21 cellular contexts compared by ENCODE assay signal in the genomic region with DNA sequence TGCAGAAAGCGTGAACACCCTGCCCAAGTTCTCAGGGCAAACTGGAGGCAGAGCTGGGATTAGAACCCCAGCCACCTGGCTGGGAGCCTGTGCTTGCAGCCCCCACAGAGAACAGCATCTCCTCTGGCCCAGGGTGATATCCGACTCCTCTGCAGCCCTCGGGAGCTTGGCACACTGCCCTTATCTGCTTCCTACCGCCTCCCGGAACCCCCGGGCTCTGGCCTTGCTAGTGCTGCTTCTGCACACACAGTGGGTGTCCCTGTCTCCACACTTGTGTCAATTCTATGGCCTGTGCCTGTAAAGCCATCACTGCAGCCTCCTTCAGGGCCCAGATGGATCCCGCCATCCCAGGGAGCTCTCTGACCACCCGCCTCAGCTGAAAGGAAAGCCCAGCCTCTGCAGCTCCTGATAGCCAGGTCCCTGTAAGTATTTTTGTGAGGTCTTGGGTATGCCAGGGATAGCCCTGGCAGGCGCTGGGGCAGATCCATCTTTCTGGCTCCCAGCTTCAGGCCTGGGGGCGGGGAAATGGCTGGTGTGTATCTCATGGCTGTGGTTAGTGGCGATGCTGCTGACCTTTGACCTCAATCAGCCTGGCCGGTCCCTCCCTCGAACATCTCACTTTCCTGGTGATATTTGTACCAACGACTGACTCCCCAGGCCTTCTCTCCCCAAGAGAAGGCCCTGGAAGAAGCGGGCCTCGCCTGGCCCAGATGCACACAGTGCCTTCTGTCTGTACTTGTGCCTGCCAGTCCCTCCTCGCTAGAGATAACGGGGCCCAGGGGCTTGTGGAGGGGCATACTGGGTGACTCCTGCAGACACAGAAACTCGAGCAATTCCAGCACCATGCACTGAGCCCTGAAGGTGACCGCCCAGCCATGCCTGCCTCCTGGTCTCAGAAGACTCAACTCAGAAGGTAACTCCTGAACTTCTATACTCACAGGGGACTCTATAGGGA.
DNase-seq lines count a peak whose midpoint lies in the region; FAIRE-seq and TF ChIP-seq lines count a peak whose summit lies in the region.
"Had no signal": no experiment of that assay in that cellular context is flagged by ENCODE, and none has a peak within 500 bp of the region (broad histone marks: within the 10 kb centered on the region; RNA-seq: fewer than 3 reads in every experiment).

No MANE protein-coding gene starts in this region.

- H3K4me1 ChIP-seq in small intestine (ENCODE audit: control insufficient read depth in 2 of 2, insufficient read depth in 1 of 2, low read depth in 1 of 2, low read length in 1 of 2) (no peaks in the 10 kb centered on the region), Karpas-422 (ENCODE audit: low read length) (peaks cover 3% of the 10 kb centered on the region; the same call in 1 of the 2 replicates), vagina (no peaks in the 10 kb centered on the region)
- H3K4me1 ChIP-seq: A549, Peyer's patch, tibial nerve had no signal

- no peaks in the 10 kb centered on the region for H3K9me3 Mint-ChIP-seq in chondrocyte (ENCODE audit: low read depth)
- H3K9me3 Mint-ChIP-seq: CD4-positive, CD25-positive, alpha-beta regulatory T cell; stimulated activated effector memory CD8-positive, alpha-beta T cell treated with anti-CD3 and anti-CD28 coated beads, Interleukin-12 subunit alpha, Interleukin-12 subunit beta, amount 100 ng/mL, for 72 hours had no signal

- H3K4me3 ChIP-seq in small intestine (ENCODE audit: low read depth in 1 of 2, low read length in 2 of 2), result no peak overlapping the region
- H3K4me3 ChIP-seq in Karpas-422 (ENCODE audit: low read length), result no peak overlapping the region
- no peak overlapping the region for H3K4me3 ChIP-seq in vagina
- H3K4me3 ChIP-seq: A549, esophagus squamous epithelium, Peyer's patch, tibial nerve had no signal

- no peaks in the 10 kb centered on the region for H3K36me3 ChIP-seq in small intestine (ENCODE audit: control insufficient read depth in 2 of 2, insufficient read depth in 2 of 2, low read length in 2 of 2)
- H3K36me3 ChIP-seq in Karpas-422 (ENCODE audit: insufficient read depth, low read length), result no peaks in the 10 kb centered on the region
- H3K36me3 ChIP-seq in vagina, result peaks cover 0 to 7% of the 10 kb centered on the region in 2 donors
- H3K36me3 ChIP-seq: Peyer's patch had no signal

- no peak overlapping the region for H3K9ac ChIP-seq in Karpas-422 (ENCODE audit: low read length)

- H3K36me3 Mint-ChIP-seq in chondrocyte (ENCODE audit: low read depth), result peaks cover 5% of the 10 kb centered on the region
- H3K36me3 Mint-ChIP-seq: CD4-positive, CD25-positive, alpha-beta regulatory T cell; stimulated activated effector memory CD8-positive, alpha-beta T cell treated with anti-CD3 and anti-CD28 coated beads, Interleukin-12 subunit alpha, Interleukin-12 subunit beta, amount 100 ng/mL, for 72 hours had no signal

- H3K27me3 Mint-ChIP-seq in chondrocyte (ENCODE audit: low read depth), result no peaks in the 10 kb centered on the region
- H3K27me3 Mint-ChIP-seq: CD4-positive, CD25-positive, alpha-beta regulatory T cell had no signal

- DNase-seq in NCI-H146 (lab: John Stamatoyannopoulos, UW) (peak; percentile 39), NCI-H146 treated with DMSO at 0.1 percent for 48 hours (lab: John Stamatoyannopoulos, UW; ENCODE audit: unreplicated experiment) (no peak), NCI-H345 (lab: John Stamatoyannopoulos, UW) (peak; percentile 86), chondrocyte (ENCODE audit: low spot score) (peak; percentile 72), small intestine (peak; percentile 7), Karpas-422 (no peak), vagina (ENCODE audit: extremely low spot score in 2 of 2) (no peak), retina (no peak)
- DNase-seq: activated gamma-delta T cell treated with Interleukin-2 at 50 U/mL for 16 hours; CD4-positive, CD25-positive, alpha-beta regulatory T cell; esophagus squamous epithelium; head of caudate nucleus; mesenchymal stem cell; NCI-H526 treated with DMSO at 0.1 percent for 48 hours; Peyer's patch; T-helper 1 cell had no signal

- H3K27me3 ChIP-seq in small intestine (ENCODE audit: control insufficient read depth in 2 of 2, insufficient read depth in 2 of 2, low read length in 2 of 2), result no peaks in the 10 kb centered on the region
- 0 out of 2 replicates have a peak, but pooled peaks cover 3% of the 10 kb centered on the region for H3K27me3 ChIP-seq in Karpas-422 (ENCODE audit: low read length)
- H3K27me3 ChIP-seq in vagina, result no peaks in the 10 kb centered on the region
- H3K27me3 ChIP-seq: esophagus squamous epithelium, Peyer's patch, tibial nerve had no signal

- H3K27ac ChIP-seq in small intestine (ENCODE audit: low read depth in 1 of 2, low read length in 1 of 2) (no peak overlapping the region), Karpas-422 (ENCODE audit: low read length) (no peak overlapping the region), vagina (no peak overlapping the region)
- H3K27ac ChIP-seq: A549, esophagus squamous epithelium, Peyer's patch, tibial nerve had no signal

- H3K9me2 ChIP-seq in Karpas-422 (replicated peaks; ENCODE audit: insufficient read depth, low read length), result no peaks in the 10 kb centered on the region

- TF ChIP-seq CTCF in chondrocyte (IDR thresholded peaks at IDR 0.05) (no peak), vagina (IDR thresholded peaks at IDR 0.05) (no peak)

- H3K9me3 ChIP-seq in small intestine (ENCODE audit: control insufficient read depth, low read depth), result no peaks in the 10 kb centered on the region
- no peaks in the 10 kb centered on the region for H3K9me3 ChIP-seq in Karpas-422 (ENCODE audit: low read length)
- H3K9me3 ChIP-seq in vagina, result no peaks in the 10 kb centered on the region
- H3K9me3 ChIP-seq: A549, esophagus squamous epithelium, Peyer's patch, tibial nerve had no signal

- TF ChIP-seq POLR2A in vagina (IDR thresholded peaks at IDR 0.05), result no peak

- H3K4me2 ChIP-seq in Karpas-422 (ENCODE audit: low read depth, low read length, poor library complexity, severe bottlenecking), result no peak overlapping the region
- H3K4me2 ChIP-seq: A549 had no signal

- H3K79me2 ChIP-seq in Karpas-422 (ENCODE audit: low read length), result no peaks in the 10 kb centered on the region

- H3K27ac Mint-ChIP-seq in chondrocyte (ENCODE audit: unreplicated experiment), result no peak overlapping the region
- H3K27ac Mint-ChIP-seq: CD4-positive, CD25-positive, alpha-beta regulatory T cell; stimulated activated effector memory CD8-positive, alpha-beta T cell treated with anti-CD3 and anti-CD28 coated beads, Interleukin-12 subunit alpha, Interleukin-12 subunit beta, amount 100 ng/mL, for 72 hours had no signal

- no peaks in the 10 kb centered on the region for H3K4me1 Mint-ChIP-seq in chondrocyte (ENCODE audit: low read depth)
- H3K4me1 Mint-ChIP-seq: CD4-positive, CD25-positive, alpha-beta regulatory T cell; stimulated activated effector memory CD8-positive, alpha-beta T cell treated with anti-CD3 and anti-CD28 coated beads, Interleukin-12 subunit alpha, Interleukin-12 subunit beta, amount 100 ng/mL, for 72 hours had no signal

- FAIRE-seq in small intestine (lab: Jason Lieb, UNC), result no peak
- FAIRE-seq: A549, GM12892, islet of Langerhans had no signal

- H2AFZ ChIP-seq in Karpas-422 (ENCODE audit: low read length), result no peak overlapping the region

- intact Hi-C loops in vagina (cut with DNase I), result no loop called here

- WGBS in small intestine, 3 donors, result 67 to 72% (median 67%) methylated on average over 20 of the region's 20 CpGs

- no peak overlapping the region for H3K4me3 Mint-ChIP-seq in chondrocyte (ENCODE audit: unreplicated experiment)
- H3K4me3 Mint-ChIP-seq: CD4-positive, CD25-positive, alpha-beta regulatory T cell; stimulated activated effector memory CD8-positive, alpha-beta T cell treated with anti-CD3 and anti-CD28 coated beads, Interleukin-12 subunit alpha, Interleukin-12 subunit beta, amount 100 ng/mL, for 72 hours had no signal

- H4K20me1 ChIP-seq in Karpas-422 (ENCODE audit: insufficient read depth, low read depth, low read length), result no peaks in the 10 kb centered on the region

Comparison
In these comparisons a context has a peak if more than half of its experiments do, and no peak if none do; other contexts are left out.
1. DNase-seq: peak in NCI-H146 (single experiment), NCI-H345 (single experiment), chondrocyte (single experiment) and small intestine (single experiment); none in NCI-H146 treated with DMSO at 0.1 percent for 48 hours (single experiment), Karpas-422 (single experiment), vagina (0 of 2) and retina (single experiment).